Comparison of ENCODE assay signal across 12 cellular contexts in the genomic region with DNA sequence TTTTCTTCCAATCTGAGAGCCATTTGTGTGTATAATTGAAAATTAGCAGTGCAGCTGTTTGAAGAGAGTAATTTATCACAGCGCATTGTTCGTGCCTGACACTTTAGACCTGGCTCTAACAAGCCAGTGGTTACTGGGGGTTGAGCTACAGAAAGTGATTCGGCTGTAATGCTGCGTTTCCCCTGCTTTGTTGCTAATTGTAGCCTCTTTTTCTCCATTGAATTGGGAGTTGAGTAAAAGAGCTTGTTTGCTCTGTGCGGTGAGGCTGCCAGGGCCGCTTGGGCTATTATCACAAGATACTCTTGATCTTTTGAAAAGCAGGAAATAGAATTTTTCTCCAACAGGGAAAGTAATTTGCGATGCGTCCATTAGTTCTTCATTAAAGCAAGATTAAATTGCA.
DNase-seq lines count a peak whose midpoint lies in the region; ATAC-seq lines count a peak whose summit lies in the region.
"Had no signal": no experiment of that assay in that cellular context is flagged by ENCODE, and none has a peak within 500 bp of the region (broad histone marks: within the 10 kb centered on the region; RNA-seq: fewer than 3 reads in every experiment).

No MANE protein-coding gene starts in this region.

- no peak overlapping the region for H3K9ac ChIP-seq in mesendoderm (ENCODE audit: low read length)

- H3K36me3 ChIP-seq in mesendoderm (ENCODE audit: control insufficient read depth, insufficient read depth, low read length) = no peaks in the 10 kb centered on the region
- H3K36me3 ChIP-seq: prostate gland had no signal

- no peak overlapping the region for H3K4ac ChIP-seq in mesendoderm (ENCODE audit: low read depth, low read length)

- no peaks in the 10 kb centered on the region for H3K79me2 ChIP-seq in mesendoderm (ENCODE audit: control insufficient read depth, insufficient read depth, low read length)

- no peak overlapping the region for H2BK15ac ChIP-seq in mesendoderm (replicated peaks; ENCODE audit: low read depth)

- no peak overlapping the region for H3K18ac ChIP-seq in mesendoderm (ENCODE audit: low read length)

- no peak overlapping the region for H3K4me3 ChIP-seq in mesendoderm (ENCODE audit: low read length)
- H3K4me3 ChIP-seq: mucosa of descending colon, prostate gland had no signal

- no peaks in the 10 kb centered on the region for H3K79me1 ChIP-seq in mesendoderm (ENCODE audit: low read length)

- no peak for ATAC-seq in HG03135 (IDR thresholded peaks at IDR 0.05; ENCODE audit: unreplicated experiment)
- ATAC-seq: mucosa of descending colon had no signal

- H2BK5ac ChIP-seq in mesendoderm (ENCODE audit: low read length) = no peak overlapping the region

- DNase-seq in ELF-1 (ENCODE audit: low read depth, low spot score) (peak; percentile 14), NCI-H187 treated with DMSO at 0.1 percent for 48 hours (lab: John Stamatoyannopoulos, UW) (peak; percentile 83), NCI-H774 (lab: John Stamatoyannopoulos, UW) (peak; percentile 99), mesendoderm (peak; percentile 7), HuH-7.5 (ENCODE audit: low spot score) (no peak), amniotic stem cell (lab: John Stamatoyannopoulos, UW) (no peak)
- DNase-seq in stimulated activated naive CD4-positive, alpha-beta T cell treated with Interleukin-2 at 50 U/mL for 16 hours (lab: John Stamatoyannopoulos, UW) = no peak
- DNase-seq: activated T-cell treated with anti-CD3 and anti-CD28 coated beads for 4 hours; mucosa of descending colon; NK-92 treated with Interleukin-12 subunit alpha and Interleukin-12 subunit beta, amount 100 ng/mL, for 24 hours had no signal

- WGBS in mesendoderm (ENCODE audit: extremely low coverage, insufficient coverage, low lambda C conversion rate) = no CpG with 5 or more reads among the region's 8 CpGs

- H4K5ac ChIP-seq in mesendoderm (ENCODE audit: low read length) = no peak overlapping the region

- H3K4me2 ChIP-seq in mesendoderm (ENCODE audit: low read length) = no peak overlapping the region

- no peak overlapping the region for H3K56ac ChIP-seq in mesendoderm (ENCODE audit: low read length)

- no peaks in the 10 kb centered on the region for H3K27me3 ChIP-seq in mesendoderm (ENCODE audit: insufficient read depth, low read length, poor library complexity)

- H3K4me1 ChIP-seq in mesendoderm (ENCODE audit: control insufficient read depth, low read depth, low read length) = peaks cover 2% of the 10 kb centered on the region
- H3K4me1 ChIP-seq: prostate gland had no signal

- no peak overlapping the region for H4K8ac ChIP-seq in mesendoderm (ENCODE audit: low read depth, low read length)

- no peak overlapping the region for H2AK5ac ChIP-seq in mesendoderm (ENCODE audit: low read length)

- H3K27ac ChIP-seq in mesendoderm (ENCODE audit: low read depth, low read length) = no peak overlapping the region
- H3K27ac ChIP-seq: prostate gland had no signal

- no peak overlapping the region for H2BK120ac ChIP-seq in mesendoderm (ENCODE audit: low read depth, low read length)

- H3K23ac ChIP-seq in mesendoderm (ENCODE audit: low read length) = no peak overlapping the region

Comparison
In these comparisons a context has a peak if more than half of its experiments do, and no peak if none do; other contexts are left out.
1. DNase-seq: peak in ELF-1 (single experiment), NCI-H187 treated with DMSO at 0.1 percent for 48 hours (single experiment), NCI-H774 (single experiment) and mesendoderm (single experiment); none in HuH-7.5 (single experiment), stimulated activated naive CD4-positive, alpha-beta T cell treated with Interleukin-2 at 50 U/mL for 16 hours (single experiment) and amniotic stem cell (single experiment).